In the genomic region with DNA sequence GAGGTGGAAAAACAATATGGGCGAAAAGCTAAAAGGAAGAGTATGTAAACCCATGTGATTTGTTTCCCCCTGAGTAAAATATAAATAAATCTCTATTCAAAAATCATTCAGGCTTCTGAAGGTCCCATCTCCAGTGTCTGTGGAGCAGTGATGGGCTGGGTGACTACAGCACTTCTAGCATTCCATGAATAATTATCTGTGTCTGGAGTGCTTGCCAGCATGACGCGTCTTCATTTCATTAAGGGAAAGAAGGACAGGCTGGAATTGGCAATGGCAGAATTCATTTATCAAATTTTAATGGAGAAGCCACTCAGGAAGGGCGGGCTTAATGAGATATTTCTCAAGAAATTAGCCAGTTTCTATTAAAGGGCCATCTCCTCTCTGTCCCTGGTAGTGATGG, we compare ENCODE assay signal across 38 cellular contexts.
"Had no signal": no experiment of that assay in that cellular context is flagged by ENCODE, and none has a peak within 500 bp of the region (broad histone marks: within the 10 kb centered on the region; RNA-seq: fewer than 3 reads in every experiment).

No MANE protein-coding gene starts in this region.

- H3K9me3 ChIP-seq: ascending aorta, Peyer's patch, SJSA1 had no signal

- H3K4me1 ChIP-seq: ascending aorta, Peyer's patch, SJSA1 had no signal

- H3K4me3 ChIP-seq: ascending aorta, cardiac muscle cell, Peyer's patch, SJSA1 had no signal

- DNase-seq: activated B cell treated with CpG ODN at 0.5 μM for 24 hours; activated CD4-positive, alpha-beta memory T cell treated with anti-CD3 and anti-CD28 coated beads for 36 hours; activated CD4-positive, alpha-beta T cell treated with anti-CD3 and anti-CD28 coated beads for 4 hours; activated CD4-positive, alpha-beta T cell treated with anti-CD3 and anti-CD28 coated beads, Interleukin-2, amount 50 U/mL, for 1 hour; activated CD4-positive, CD25-positive, alpha-beta regulatory T cell treated with anti-CD3 and anti-CD28 coated beads, Interleukin-2, amount 50 U/mL, for 72 hours; activated CD8-positive, alpha-beta memory T cell treated with anti-CD3 and anti-CD28 coated beads, Interleukin-2, amount 50 U/mL, for 4 hours; activated gamma-delta T cell treated with Interleukin-2 at 50 U/mL for 16 hours; activated naive CD4-positive, alpha-beta T cell treated with anti-CD3 and anti-CD28 coated beads, Interleukin-2, amount 10 ng/mL, durations not matched to agents 7 days and 5 days; activated naive CD8-positive, alpha-beta T cell treated with anti-CD3 and anti-CD28 coated beads, Interleukin-2, amount 50 U/mL, for 24 hours; activated T-cell treated with anti-CD3 and anti-CD28 coated beads for 4 hours; activated T-cell treated with anti-CD3 and anti-CD28 coated beads, Interleukin-2, amount 50 U/mL, for 4 hours; amniotic stem cell; Kasumi-1; KG1; MM.1S; MV-4-11; NCI-H1092; NCI-H1436 treated with DMSO at 0.1 percent for 48 hours; NCI-H1694 treated with DMSO at 0.1 percent for 48 hours; NCI-H2029; NCI-H2171 treated with DMSO at 0.1 percent for 48 hours; NCI-H2227 treated with DMSO at 0.1 percent for 48 hours; NCI-H524; PC-3; Peyer's patch; RPMI8226; SHP77 treated with DMSO at 0.1 percent for 48 hours; T-helper 1 cell; T-helper 2 cell; T-helper 9 cell had no signal

- H3K27me3 Mint-ChIP-seq: activated B cell treated with CpG ODN at 0.5 μM for 24 hours; activated CD4-positive, alpha-beta memory T cell treated with anti-CD3 and anti-CD28 coated beads for 36 hours; activated naive CD4-positive, alpha-beta T cell treated with anti-CD3 and anti-CD28 coated beads, Interleukin-2, amount 10 ng/mL, durations not matched to agents 7 days and 5 days; activated naive CD8-positive, alpha-beta T cell; activated naive CD8-positive, alpha-beta T cell treated with anti-CD3 and anti-CD28 coated beads, Interleukin-2, amount 50 U/mL, for 24 hours; central memory CD8-positive, alpha-beta T cell; IgD-negative memory B cell had no signal

- H3K27me3 ChIP-seq: ascending aorta, cardiac muscle cell, Peyer's patch, SJSA1 had no signal

- H3K4me1 Mint-ChIP-seq: activated B cell treated with CpG ODN at 0.5 μM for 24 hours; activated naive CD4-positive, alpha-beta T cell treated with anti-CD3 and anti-CD28 coated beads, Interleukin-2, amount 10 ng/mL, durations not matched to agents 7 days and 5 days; activated naive CD8-positive, alpha-beta T cell treated with anti-CD3 and anti-CD28 coated beads, Interleukin-2, amount 50 U/mL, for 24 hours; central memory CD8-positive, alpha-beta T cell had no signal

- H3K36me3 ChIP-seq: ascending aorta, cardiac muscle cell, Peyer's patch, SJSA1 had no signal

- H3K36me3 Mint-ChIP-seq: activated CD4-positive, alpha-beta memory T cell treated with anti-CD3 and anti-CD28 coated beads for 36 hours; activated naive CD4-positive, alpha-beta T cell treated with anti-CD3 and anti-CD28 coated beads, Interleukin-2, amount 10 ng/mL, durations not matched to agents 7 days and 5 days; activated naive CD8-positive, alpha-beta T cell; IgD-negative memory B cell had no signal

- H3K27ac ChIP-seq: ascending aorta, cardiac muscle cell, Peyer's patch, SJSA1, VCaP had no signal

- H3K4me3 Mint-ChIP-seq: activated B cell treated with CpG ODN at 0.5 μM for 24 hours; activated CD4-positive, alpha-beta memory T cell treated with anti-CD3 and anti-CD28 coated beads for 36 hours; activated naive CD4-positive, alpha-beta T cell treated with anti-CD3 and anti-CD28 coated beads, Interleukin-2, amount 10 ng/mL, durations not matched to agents 7 days and 5 days; activated naive CD8-positive, alpha-beta T cell; activated naive CD8-positive, alpha-beta T cell treated with anti-CD3 and anti-CD28 coated beads, Interleukin-2, amount 50 U/mL, for 24 hours; activated T-cell treated with anti-CD3 and anti-CD28 coated beads, Interleukin-2, amount 50 U/mL, for 4 hours; activated T-helper 1 cell treated with anti-CD3 and anti-CD28 coated beads, Interleukin-12 subunit alpha, Interleukin-12 subunit beta, Interleukin-2, Interleukin-4 antibody, amounts not matched to agents 30 ng/mL and 10 ng/mL and 1 ng/mL, durations not matched to agents 14 hours and 24 hours and 36 hours; central memory CD8-positive, alpha-beta T cell; IgD-negative memory B cell had no signal

- H3K27ac Mint-ChIP-seq: activated B cell treated with CpG ODN at 0.5 μM for 24 hours; activated CD4-positive, alpha-beta memory T cell treated with anti-CD3 and anti-CD28 coated beads for 36 hours; activated naive CD4-positive, alpha-beta T cell treated with anti-CD3 and anti-CD28 coated beads, Interleukin-2, amount 10 ng/mL, durations not matched to agents 7 days and 5 days; activated naive CD8-positive, alpha-beta T cell; activated naive CD8-positive, alpha-beta T cell treated with anti-CD3 and anti-CD28 coated beads, Interleukin-2, amount 50 U/mL, for 24 hours; activated T-helper 1 cell treated with anti-CD3 and anti-CD28 coated beads, Interleukin-12 subunit alpha, Interleukin-12 subunit beta, Interleukin-2, Interleukin-4 antibody, amounts not matched to agents 30 ng/mL and 10 ng/mL and 1 ng/mL, durations not matched to agents 14 hours and 24 hours and 36 hours; IgD-negative memory B cell had no signal
